7 cellular contexts compared by ENCODE assay signal in the genomic region with DNA sequence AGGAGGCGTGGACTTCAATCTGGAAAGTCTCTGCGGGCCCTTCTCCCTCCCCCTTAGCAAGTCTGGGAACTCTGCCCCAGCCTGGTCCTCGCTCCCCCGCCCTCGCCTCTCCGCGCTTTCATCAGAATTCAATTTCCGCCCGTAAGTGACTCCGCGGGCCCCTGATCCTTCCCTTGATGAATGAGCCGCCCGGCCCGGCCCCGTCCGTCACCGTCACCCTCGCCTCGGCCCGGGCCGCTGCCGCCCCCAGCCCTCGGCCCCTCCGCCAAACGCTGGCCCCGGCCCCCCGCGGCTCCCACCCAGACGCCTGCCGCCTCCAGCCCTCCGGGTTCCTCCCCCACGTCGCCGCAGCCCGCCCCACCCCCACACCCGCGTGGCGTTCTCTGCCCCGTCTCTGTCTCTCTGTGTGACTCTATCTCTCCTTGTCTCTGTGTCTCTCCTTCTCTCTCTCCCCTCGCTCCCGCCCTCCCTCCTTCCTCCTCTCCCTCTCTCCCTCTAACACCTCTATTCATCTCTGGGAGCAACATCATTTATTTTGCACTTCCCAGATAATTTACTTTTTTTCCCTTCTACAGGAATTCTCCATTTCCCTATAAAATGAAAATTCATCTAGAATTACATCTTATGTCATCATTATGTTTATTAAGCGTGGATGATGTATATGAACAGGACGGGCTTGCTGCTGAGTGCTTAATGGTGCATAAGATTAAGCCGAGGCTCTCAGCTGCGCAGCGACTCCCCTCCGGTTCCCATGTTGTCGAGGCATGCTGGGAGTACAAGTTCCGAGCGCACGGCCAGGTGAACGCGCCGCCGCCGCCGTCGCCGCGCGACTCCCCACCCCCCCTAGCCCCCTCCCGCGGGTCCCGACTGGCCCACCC.
DNase-seq lines count a peak whose midpoint lies in the region; ATAC-seq and TF ChIP-seq lines count a peak whose summit lies in the region.

No MANE protein-coding gene starts in this region.

- peak overlapping the region; percentile 76 for H2AFZ ChIP-seq in HCT116 (ENCODE audit: low read depth, low read length, poor library complexity, severe bottlenecking)

- H3K27me3 Mint-ChIP-seq in T-helper 1 cell treated with Interleukin-12 subunit alpha and Interleukin-12 subunit beta and Interleukin-4 antibody, amounts not matched to agents 30 μg/mL and 1 μg/mL, for 36 hours (ENCODE audit: low read depth): peaks cover 73% of the 10 kb centered on the region
- H3K27me3 Mint-ChIP-seq in endothelial cell (ENCODE audit: unreplicated experiment): peaks cover 32% of the 10 kb centered on the region

- no peaks in the 10 kb centered on the region for H3K9me3 Mint-ChIP-seq in T-helper 1 cell treated with Interleukin-12 subunit alpha and Interleukin-12 subunit beta and Interleukin-4 antibody, amounts not matched to agents 30 μg/mL and 1 μg/mL, for 36 hours
- no peaks in the 10 kb centered on the region for H3K9me3 Mint-ChIP-seq in endothelial cell (ENCODE audit: unreplicated experiment)

- H3K4me3 ChIP-seq in HCT116 (replicated peaks in 1 of 2; ENCODE audit: low read depth in 1 of 2, low read length in 2 of 2): peak overlapping the region; percentile 31 to 49

- H3K4me1 ChIP-seq in HCT116 (ENCODE audit: control insufficient read depth in 1 of 2, insufficient read depth in 2 of 2, low read length in 2 of 2): peaks cover 4 to 22% of the 10 kb centered on the region in 2 experiments; a peak in 3 of 4 replicates

- POLR2A ChIA-PET in HCT116 (lab: Charles Lee): no interaction called here

- RAD21 ChIA-PET in HCT116 (lab: Charles Lee; ENCODE audit: low non-redundant PET in 1 of 2, low total read pairs in 2 of 2, uncharacterized antibody in 2 of 2, unreplicated experiment in 2 of 2): no interaction called here

- BruUV-seq in HCT116 (replicated peaks; lab: Mats Ljungman, UMichigan): no TSS peak

- no peak for TF ChIP-seq POLR2A in HCT116 (IDR thresholded peaks at IDR 0.05; ENCODE audit: borderline replicate concordance, extremely low read depth, insufficient read depth, insufficient read length)

- CTCF ChIA-PET in HCT116 (lab: Charles Lee): no interaction called here

- H3K36me3 ChIP-seq in HCT116 (ENCODE audit: control insufficient read depth in 1 of 2, insufficient read depth in 2 of 2, low read length in 2 of 2): no peaks in the 10 kb centered on the region

- H3K36me3 Mint-ChIP-seq in T-helper 1 cell treated with Interleukin-12 subunit alpha and Interleukin-12 subunit beta and Interleukin-4 antibody, amounts not matched to agents 30 μg/mL and 1 μg/mL, for 36 hours (ENCODE audit: low read depth): peaks cover 4% of the 10 kb centered on the region
- peaks cover 11% of the 10 kb centered on the region for H3K36me3 Mint-ChIP-seq in endothelial cell (ENCODE audit: low read depth, unreplicated experiment)

- H4K20me1 ChIP-seq in HCT116 (ENCODE audit: insufficient read depth): no peaks in the 10 kb centered on the region

- peak overlapping the region; percentile 72 for H3K4me3 Mint-ChIP-seq in T-helper 1 cell treated with Interleukin-12 subunit alpha and Interleukin-12 subunit beta and Interleukin-4 antibody, amounts not matched to agents 30 μg/mL and 1 μg/mL, for 36 hours
- peak overlapping the region; percentile 80 for H3K4me3 Mint-ChIP-seq in endothelial cell (ENCODE audit: unreplicated experiment)

- peak overlapping the region; percentile 77 for H3K4me2 ChIP-seq in HCT116 (ENCODE audit: low read length)

- intact Hi-C loops in HCT116 (cut with micrococcal nuclease): no loop called here

- H3K79me2 ChIP-seq in HCT116 (ENCODE audit: insufficient read depth, low read length): no peaks in the 10 kb centered on the region

- no peaks in the 10 kb centered on the region for H3K9me2 ChIP-seq in HCT116 (ENCODE audit: insufficient read depth)

- H3K27me3 ChIP-seq in HCT116 (ENCODE audit: insufficient read depth, low read length): no peaks in the 10 kb centered on the region; the same call in 1 of the 2 replicates

- peak overlapping the region; percentile 47 for H3K9ac ChIP-seq in HCT116 (ENCODE audit: low read length)

- no peaks in the 10 kb centered on the region for H3K9me3 ChIP-seq in HCT116 (ENCODE audit: control insufficient read depth in 1 of 2, insufficient read depth in 1 of 2, low read depth in 1 of 2, low read length in 2 of 2)

- TF ChIP-seq CTCF in HCT116 (IDR thresholded peaks at IDR 0.05 in 2 of 3, conservative IDR thresholded peaks at IDR 0.05 in 1 of 3; ENCODE audit: borderline replicate concordance in 1 of 3, insufficient read depth in 1 of 3, low read depth in 2 of 3, low read length in 2 of 3) (no peak), endothelial cell (IDR thresholded peaks at IDR 0.05; ENCODE audit: unreplicated experiment) (no peak)

- no peak overlapping the region for H3K27ac ChIP-seq in HCT116 (ENCODE audit: low read depth, low read length)

- DNase-seq in HCT116 (ENCODE audit: low read depth, low spot score) (no peak), endothelial cell (ENCODE audit: low spot score) (no peak)
- peak; percentile 42 to 44 for DNase-seq in stimulated activated CD4-positive, alpha-beta T cell treated with anti-CD3 and anti-CD28 coated beads, Interleukin-1b, Interleukin-23, amount 100 ng/mL, for 4 hours (ENCODE audit: low read depth in 2 of 2)
- DNase-seq in NK-92 treated with Interleukin-12 subunit alpha and Interleukin-12 subunit beta, amount 100 ng/mL, for 24 hours (lab: John Stamatoyannopoulos, UW): no peak

- no peak for TF ChIP-seq RAD21 in HCT116 (IDR thresholded peaks at IDR 0.05; ENCODE audit: low read depth)

- H3K4me1 Mint-ChIP-seq in T-helper 1 cell treated with Interleukin-12 subunit alpha and Interleukin-12 subunit beta and Interleukin-4 antibody, amounts not matched to agents 30 μg/mL and 1 μg/mL, for 36 hours (ENCODE audit: low read depth): peaks cover 14% of the 10 kb centered on the region
- H3K4me1 Mint-ChIP-seq in endothelial cell (ENCODE audit: unreplicated experiment): peaks cover 27% of the 10 kb centered on the region

- H3K27ac Mint-ChIP-seq in T-helper 1 cell treated with Interleukin-12 subunit alpha and Interleukin-12 subunit beta and Interleukin-4 antibody, amounts not matched to agents 30 μg/mL and 1 μg/mL, for 36 hours: no peak overlapping the region
- H3K27ac Mint-ChIP-seq in endothelial cell (ENCODE audit: unreplicated experiment): no peak overlapping the region

- peak; percentile 59 for ATAC-seq in HCT116
- no peak for ATAC-seq in GM21825 (IDR thresholded peaks at IDR 0.05; ENCODE audit: unreplicated experiment)
- no peak for ATAC-seq in GM19455 (IDR thresholded peaks at IDR 0.05; ENCODE audit: unreplicated experiment)

TF ChIP-seq in HCT116, 20 proteins besides CTCF, POLR2A, EP300 and RAD21:
- no peak for TF ChIP-seq ATF3 (IDR thresholded peaks at IDR 0.05)
- peak; percentile 38 for TF ChIP-seq POLR2AphosphoS5 (IDR thresholded peaks at IDR 0.05; ENCODE audit: low read depth, low read length)
- TF ChIP-seq ZFX (IDR thresholded peaks at IDR 0.05): peak; percentile 23; the same call in 1 of the 2 replicates
- TF ChIP-seq CBX3 (IDR thresholded peaks at IDR 0.05; ENCODE audit: low read depth): no peak
- TF ChIP-seq TCF7L2 (IDR thresholded peaks at IDR 0.05; ENCODE audit: borderline replicate concordance, extremely low read depth, insufficient read depth, insufficient read length): peak; percentile 92
TF ChIP-seq in HCT116: peak in this region for 3.

Comparison
In these comparisons a context has a peak if more than half of its experiments do, and no peak if none do; other contexts are left out.
1. DNase-seq: peak in stimulated activated CD4-positive, alpha-beta T cell treated with anti-CD3 and anti-CD28 coated beads, Interleukin-1b, Interleukin-23, amount 100 ng/mL, for 4 hours (2 of 2); none in HCT116 (single experiment), endothelial cell (single experiment) and NK-92 treated with Interleukin-12 subunit alpha and Interleukin-12 subunit beta, amount 100 ng/mL, for 24 hours (single experiment).